1 cellular context compared by ENCODE assay signal in the genomic region with DNA sequence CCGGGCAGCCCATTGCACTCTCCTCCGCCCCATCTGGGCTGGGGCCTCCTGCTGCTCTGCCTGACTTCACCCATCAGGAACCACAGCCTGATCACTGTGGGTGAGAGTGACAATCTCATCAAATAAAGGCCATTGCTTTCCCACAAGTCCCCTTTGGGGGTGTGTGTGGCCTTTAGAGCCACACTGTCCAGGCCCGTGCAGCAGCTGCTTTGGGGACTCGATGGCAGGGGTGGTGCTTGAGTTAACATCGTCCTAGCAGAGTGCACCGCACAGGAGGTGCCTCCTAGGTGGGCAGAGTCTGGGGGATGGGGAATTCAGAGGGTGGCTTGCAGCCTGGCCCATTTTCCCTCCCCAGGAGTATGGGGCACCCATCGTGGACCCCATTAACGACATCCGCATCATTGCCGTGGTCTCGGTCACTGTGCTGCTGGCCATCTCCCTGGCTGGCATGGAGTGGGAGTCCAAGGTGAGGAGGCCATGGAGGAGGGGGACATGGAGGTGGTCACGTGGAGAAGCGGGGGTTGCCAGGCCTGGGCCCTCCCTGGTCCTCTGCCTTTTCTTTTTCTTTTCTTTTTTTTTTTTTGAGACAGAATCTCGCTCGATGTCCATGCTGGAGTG.
TF ChIP-seq lines count a peak whose summit lies in the region.

No MANE protein-coding gene starts in this region.

TF ChIP-seq in GM23338, 12 proteins besides CTCF, POLR2A, EP300 and RAD21 (continued from another document):
- TF ChIP-seq, protein P1, sequence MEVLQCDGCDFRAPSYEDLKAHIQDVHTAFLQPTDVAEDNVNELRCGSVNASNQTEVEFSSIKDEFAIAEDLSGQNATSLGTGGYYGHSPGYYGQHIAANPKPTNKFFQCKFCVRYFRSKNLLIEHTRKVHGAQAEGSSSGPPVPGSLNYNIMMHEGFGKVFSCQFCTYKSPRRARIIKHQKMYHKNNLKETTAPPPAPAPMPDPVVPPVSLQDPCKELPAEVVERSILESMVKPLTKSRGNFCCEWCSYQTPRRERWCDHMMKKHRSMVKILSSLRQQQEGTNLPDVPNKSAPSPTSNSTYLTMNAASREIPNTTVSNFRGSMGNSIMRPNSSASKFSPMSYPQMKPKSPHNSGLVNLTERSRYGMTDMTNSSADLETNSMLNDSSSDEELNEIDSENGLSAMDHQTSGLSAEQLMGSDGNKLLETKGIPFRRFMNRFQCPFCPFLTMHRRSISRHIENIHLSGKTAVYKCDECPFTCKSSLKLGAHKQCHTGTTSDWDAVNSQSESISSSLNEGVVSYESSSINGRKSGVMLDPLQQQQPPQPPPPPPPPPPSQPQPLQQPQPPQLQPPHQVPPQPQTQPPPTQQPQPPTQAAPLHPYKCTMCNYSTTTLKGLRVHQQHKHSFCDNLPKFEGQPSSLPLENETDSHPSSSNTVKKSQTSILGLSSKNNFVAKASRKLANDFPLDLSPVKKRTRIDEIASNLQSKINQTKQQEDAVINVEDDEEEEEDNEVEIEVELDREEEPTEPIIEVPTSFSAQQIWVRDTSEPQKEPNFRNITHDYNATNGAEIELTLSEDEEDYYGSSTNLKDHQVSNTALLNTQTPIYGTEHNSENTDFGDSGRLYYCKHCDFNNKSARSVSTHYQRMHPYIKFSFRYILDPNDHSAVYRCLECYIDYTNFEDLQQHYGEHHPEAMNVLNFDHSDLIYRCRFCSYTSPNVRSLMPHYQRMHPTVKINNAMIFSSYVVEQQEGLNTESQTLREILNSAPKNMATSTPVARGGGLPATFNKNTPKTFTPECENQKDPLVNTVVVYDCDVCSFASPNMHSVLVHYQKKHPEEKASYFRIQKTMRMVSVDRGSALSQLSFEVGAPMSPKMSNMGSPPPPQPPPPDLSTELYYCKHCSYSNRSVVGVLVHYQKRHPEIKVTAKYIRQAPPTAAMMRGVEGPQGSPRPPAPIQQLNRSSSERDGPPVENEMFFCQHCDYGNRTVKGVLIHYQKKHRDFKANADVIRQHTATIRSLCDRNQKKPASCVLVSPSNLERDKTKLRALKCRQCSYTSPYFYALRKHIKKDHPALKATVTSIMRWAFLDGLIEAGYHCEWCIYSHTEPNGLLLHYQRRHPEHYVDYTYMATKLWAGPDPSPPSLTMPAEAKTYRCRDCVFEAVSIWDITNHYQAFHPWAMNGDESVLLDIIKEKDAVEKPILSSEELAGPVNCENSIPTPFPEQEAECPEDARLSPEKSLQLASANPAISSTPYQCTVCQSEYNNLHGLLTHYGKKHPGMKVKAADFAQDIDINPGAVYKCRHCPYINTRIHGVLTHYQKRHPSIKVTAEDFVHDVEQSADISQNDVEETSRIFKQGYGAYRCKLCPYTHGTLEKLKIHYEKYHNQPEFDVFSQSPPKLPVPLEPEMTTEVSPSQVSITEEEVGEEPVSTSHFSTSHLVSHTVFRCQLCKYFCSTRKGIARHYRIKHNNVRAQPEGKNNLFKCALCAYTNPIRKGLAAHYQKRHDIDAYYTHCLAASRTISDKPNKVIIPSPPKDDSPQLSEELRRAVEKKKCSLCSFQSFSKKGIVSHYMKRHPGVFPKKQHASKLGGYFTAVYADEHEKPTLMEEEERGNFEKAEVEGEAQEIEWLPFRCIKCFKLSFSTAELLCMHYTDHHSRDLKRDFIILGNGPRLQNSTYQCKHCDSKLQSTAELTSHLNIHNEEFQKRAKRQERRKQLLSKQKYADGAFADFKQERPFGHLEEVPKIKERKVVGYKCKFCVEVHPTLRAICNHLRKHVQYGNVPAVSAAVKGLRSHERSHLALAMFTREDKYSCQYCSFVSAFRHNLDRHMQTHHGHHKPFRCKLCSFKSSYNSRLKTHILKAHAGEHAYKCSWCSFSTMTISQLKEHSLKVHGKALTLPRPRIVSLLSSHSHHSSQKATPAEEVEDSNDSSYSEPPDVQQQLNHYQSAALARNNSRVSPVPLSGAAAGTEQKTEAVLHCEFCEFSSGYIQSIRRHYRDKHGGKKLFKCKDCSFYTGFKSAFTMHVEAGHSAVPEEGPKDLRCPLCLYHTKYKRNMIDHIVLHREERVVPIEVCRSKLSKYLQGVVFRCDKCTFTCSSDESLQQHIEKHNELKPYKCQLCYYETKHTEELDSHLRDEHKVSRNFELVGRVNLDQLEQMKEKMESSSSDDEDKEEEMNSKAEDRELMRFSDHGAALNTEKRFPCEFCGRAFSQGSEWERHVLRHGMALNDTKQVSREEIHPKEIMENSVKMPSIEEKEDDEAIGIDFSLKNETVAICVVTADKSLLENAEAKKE (CRISPR knock-in tag; IDR thresholded peaks at IDR 0.05): no peak
- TF ChIP-seq JUNB (IDR thresholded peaks at IDR 0.05; ENCODE audit: unreplicated experiment): no peak
- TF ChIP-seq STAT1 (IDR thresholded peaks at IDR 0.05; ENCODE audit: unreplicated experiment): no peak
- no peak for TF ChIP-seq ZNF331 (CRISPR knock-in tag; IDR thresholded peaks at IDR 0.05; ENCODE audit: low read depth)
- no peak for TF ChIP-seq ZNF114 (CRISPR knock-in tag; IDR thresholded peaks at IDR 0.05)
- no peak for TF ChIP-seq EZH2 (IDR thresholded peaks at IDR 0.05; ENCODE audit: low read depth, unreplicated experiment)
- no peak for TF ChIP-seq CREB1 (CRISPR knock-in tag; IDR thresholded peaks at IDR 0.05; ENCODE audit: low read depth)
- TF ChIP-seq, protein P2, sequence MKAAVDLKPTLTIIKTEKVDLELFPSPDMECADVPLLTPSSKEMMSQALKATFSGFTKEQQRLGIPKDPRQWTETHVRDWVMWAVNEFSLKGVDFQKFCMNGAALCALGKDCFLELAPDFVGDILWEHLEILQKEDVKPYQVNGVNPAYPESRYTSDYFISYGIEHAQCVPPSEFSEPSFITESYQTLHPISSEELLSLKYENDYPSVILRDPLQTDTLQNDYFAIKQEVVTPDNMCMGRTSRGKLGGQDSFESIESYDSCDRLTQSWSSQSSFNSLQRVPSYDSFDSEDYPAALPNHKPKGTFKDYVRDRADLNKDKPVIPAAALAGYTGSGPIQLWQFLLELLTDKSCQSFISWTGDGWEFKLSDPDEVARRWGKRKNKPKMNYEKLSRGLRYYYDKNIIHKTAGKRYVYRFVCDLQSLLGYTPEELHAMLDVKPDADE (IDR thresholded peaks at IDR 0.05): no peak
